In the genomic region with DNA sequence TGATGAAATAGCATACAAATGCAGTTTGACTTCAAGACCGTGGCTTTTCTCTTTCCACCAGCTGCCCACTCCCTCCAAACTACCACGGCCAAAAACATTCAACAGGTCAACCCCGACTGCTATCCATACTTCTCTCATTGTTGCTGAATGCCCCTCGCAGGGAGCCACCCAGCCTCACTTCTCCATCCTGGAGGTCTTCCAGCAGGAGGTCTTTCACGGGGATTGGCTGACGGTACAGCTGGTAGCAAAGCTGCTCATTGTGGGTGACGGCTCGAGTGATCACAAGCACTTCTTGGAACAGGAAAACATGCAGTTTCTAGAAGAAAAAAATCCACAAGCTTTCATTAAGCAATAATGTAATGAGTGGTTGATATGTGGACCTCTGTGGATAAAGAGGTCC, we compare ENCODE assay signal across 1 cellular context.
TF ChIP-seq lines count a peak whose summit lies in the region.

No MANE protein-coding gene starts in this region.

TF ChIP-seq in GM23338, 12 proteins besides CTCF, POLR2A, EP300 and RAD21 (continued from another document):
- TF ChIP-seq, protein P1, sequence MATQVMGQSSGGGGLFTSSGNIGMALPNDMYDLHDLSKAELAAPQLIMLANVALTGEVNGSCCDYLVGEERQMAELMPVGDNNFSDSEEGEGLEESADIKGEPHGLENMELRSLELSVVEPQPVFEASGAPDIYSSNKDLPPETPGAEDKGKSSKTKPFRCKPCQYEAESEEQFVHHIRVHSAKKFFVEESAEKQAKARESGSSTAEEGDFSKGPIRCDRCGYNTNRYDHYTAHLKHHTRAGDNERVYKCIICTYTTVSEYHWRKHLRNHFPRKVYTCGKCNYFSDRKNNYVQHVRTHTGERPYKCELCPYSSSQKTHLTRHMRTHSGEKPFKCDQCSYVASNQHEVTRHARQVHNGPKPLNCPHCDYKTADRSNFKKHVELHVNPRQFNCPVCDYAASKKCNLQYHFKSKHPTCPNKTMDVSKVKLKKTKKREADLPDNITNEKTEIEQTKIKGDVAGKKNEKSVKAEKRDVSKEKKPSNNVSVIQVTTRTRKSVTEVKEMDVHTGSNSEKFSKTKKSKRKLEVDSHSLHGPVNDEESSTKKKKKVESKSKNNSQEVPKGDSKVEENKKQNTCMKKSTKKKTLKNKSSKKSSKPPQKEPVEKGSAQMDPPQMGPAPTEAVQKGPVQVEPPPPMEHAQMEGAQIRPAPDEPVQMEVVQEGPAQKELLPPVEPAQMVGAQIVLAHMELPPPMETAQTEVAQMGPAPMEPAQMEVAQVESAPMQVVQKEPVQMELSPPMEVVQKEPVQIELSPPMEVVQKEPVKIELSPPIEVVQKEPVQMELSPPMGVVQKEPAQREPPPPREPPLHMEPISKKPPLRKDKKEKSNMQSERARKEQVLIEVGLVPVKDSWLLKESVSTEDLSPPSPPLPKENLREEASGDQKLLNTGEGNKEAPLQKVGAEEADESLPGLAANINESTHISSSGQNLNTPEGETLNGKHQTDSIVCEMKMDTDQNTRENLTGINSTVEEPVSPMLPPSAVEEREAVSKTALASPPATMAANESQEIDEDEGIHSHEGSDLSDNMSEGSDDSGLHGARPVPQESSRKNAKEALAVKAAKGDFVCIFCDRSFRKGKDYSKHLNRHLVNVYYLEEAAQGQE (IDR thresholded peaks at IDR 0.05; ENCODE audit: unreplicated experiment): no peak
- TF ChIP-seq JUNB (IDR thresholded peaks at IDR 0.05; ENCODE audit: unreplicated experiment): no peak
- no peak for TF ChIP-seq NANOG (IDR thresholded peaks at IDR 0.05; ENCODE audit: borderline replicate concordance)
- TF ChIP-seq EZH2 (IDR thresholded peaks at IDR 0.05; ENCODE audit: low read depth, unreplicated experiment): no peak
- TF ChIP-seq, protein P2, sequence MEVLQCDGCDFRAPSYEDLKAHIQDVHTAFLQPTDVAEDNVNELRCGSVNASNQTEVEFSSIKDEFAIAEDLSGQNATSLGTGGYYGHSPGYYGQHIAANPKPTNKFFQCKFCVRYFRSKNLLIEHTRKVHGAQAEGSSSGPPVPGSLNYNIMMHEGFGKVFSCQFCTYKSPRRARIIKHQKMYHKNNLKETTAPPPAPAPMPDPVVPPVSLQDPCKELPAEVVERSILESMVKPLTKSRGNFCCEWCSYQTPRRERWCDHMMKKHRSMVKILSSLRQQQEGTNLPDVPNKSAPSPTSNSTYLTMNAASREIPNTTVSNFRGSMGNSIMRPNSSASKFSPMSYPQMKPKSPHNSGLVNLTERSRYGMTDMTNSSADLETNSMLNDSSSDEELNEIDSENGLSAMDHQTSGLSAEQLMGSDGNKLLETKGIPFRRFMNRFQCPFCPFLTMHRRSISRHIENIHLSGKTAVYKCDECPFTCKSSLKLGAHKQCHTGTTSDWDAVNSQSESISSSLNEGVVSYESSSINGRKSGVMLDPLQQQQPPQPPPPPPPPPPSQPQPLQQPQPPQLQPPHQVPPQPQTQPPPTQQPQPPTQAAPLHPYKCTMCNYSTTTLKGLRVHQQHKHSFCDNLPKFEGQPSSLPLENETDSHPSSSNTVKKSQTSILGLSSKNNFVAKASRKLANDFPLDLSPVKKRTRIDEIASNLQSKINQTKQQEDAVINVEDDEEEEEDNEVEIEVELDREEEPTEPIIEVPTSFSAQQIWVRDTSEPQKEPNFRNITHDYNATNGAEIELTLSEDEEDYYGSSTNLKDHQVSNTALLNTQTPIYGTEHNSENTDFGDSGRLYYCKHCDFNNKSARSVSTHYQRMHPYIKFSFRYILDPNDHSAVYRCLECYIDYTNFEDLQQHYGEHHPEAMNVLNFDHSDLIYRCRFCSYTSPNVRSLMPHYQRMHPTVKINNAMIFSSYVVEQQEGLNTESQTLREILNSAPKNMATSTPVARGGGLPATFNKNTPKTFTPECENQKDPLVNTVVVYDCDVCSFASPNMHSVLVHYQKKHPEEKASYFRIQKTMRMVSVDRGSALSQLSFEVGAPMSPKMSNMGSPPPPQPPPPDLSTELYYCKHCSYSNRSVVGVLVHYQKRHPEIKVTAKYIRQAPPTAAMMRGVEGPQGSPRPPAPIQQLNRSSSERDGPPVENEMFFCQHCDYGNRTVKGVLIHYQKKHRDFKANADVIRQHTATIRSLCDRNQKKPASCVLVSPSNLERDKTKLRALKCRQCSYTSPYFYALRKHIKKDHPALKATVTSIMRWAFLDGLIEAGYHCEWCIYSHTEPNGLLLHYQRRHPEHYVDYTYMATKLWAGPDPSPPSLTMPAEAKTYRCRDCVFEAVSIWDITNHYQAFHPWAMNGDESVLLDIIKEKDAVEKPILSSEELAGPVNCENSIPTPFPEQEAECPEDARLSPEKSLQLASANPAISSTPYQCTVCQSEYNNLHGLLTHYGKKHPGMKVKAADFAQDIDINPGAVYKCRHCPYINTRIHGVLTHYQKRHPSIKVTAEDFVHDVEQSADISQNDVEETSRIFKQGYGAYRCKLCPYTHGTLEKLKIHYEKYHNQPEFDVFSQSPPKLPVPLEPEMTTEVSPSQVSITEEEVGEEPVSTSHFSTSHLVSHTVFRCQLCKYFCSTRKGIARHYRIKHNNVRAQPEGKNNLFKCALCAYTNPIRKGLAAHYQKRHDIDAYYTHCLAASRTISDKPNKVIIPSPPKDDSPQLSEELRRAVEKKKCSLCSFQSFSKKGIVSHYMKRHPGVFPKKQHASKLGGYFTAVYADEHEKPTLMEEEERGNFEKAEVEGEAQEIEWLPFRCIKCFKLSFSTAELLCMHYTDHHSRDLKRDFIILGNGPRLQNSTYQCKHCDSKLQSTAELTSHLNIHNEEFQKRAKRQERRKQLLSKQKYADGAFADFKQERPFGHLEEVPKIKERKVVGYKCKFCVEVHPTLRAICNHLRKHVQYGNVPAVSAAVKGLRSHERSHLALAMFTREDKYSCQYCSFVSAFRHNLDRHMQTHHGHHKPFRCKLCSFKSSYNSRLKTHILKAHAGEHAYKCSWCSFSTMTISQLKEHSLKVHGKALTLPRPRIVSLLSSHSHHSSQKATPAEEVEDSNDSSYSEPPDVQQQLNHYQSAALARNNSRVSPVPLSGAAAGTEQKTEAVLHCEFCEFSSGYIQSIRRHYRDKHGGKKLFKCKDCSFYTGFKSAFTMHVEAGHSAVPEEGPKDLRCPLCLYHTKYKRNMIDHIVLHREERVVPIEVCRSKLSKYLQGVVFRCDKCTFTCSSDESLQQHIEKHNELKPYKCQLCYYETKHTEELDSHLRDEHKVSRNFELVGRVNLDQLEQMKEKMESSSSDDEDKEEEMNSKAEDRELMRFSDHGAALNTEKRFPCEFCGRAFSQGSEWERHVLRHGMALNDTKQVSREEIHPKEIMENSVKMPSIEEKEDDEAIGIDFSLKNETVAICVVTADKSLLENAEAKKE (CRISPR knock-in tag; IDR thresholded peaks at IDR 0.05): no peak
- TF ChIP-seq ZNF114 (CRISPR knock-in tag; IDR thresholded peaks at IDR 0.05): no peak
